ENCODE assay signal across 18 cellular contexts in genomic region chr1:210456731-210457130, GRCh38.
"Had no signal": no experiment of that assay in that cellular context is flagged by ENCODE, and none has a peak within 500 bp of the region (broad histone marks: within the 10 kb centered on the region; RNA-seq: fewer than 3 reads in every experiment).

No MANE protein-coding gene starts in this region.

- DNase-seq: cortex of kidney; dorsolateral prefrontal cortex; effector CD8-positive, alpha-beta T cell; heart left ventricle; hippocampal formation; mesendoderm; natural killer cell; ovary; sigmoid colon; small intestine; stimulated activated CD4-positive, alpha-beta T cell treated with anti-CD3 and anti-CD28 coated beads, Interleukin-12 subunit alpha, Interleukin-12 subunit beta, amount 100 ng/mL, for 4 hours; stimulated activated naive CD4-positive, alpha-beta T cell; stomach; substantia nigra; transverse colon had no signal

- H3K4me1 Mint-ChIP-seq: natural killer cell had no signal

- H3K9me3 ChIP-seq: heart left ventricle, ovary, right atrium auricular region, sigmoid colon, stomach, thoracic aorta, transverse colon had no signal

- H3K27me3 ChIP-seq: dorsolateral prefrontal cortex, heart left ventricle, ovary, right atrium auricular region, sigmoid colon, stomach, transverse colon had no signal

- H3K9me3 Mint-ChIP-seq: natural killer cell had no signal

- H3K4me3 Mint-ChIP-seq: natural killer cell, neural crest cell had no signal

- H3K36me3 ChIP-seq: heart left ventricle, ovary, right atrium auricular region, sigmoid colon, stomach, thoracic aorta, transverse colon had no signal

- H3K27ac ChIP-seq: dorsolateral prefrontal cortex, heart left ventricle, ovary, right atrium auricular region, sigmoid colon, stomach, thoracic aorta, transverse colon had no signal

- H3K4me1 ChIP-seq: heart left ventricle, right atrium auricular region, sigmoid colon, stomach, transverse colon had no signal

- H3K4me3 ChIP-seq: dorsolateral prefrontal cortex, heart left ventricle, ovary, right atrium auricular region, sigmoid colon, stomach, thoracic aorta, transverse colon had no signal

- H3K27ac Mint-ChIP-seq: natural killer cell had no signal

- H3K36me3 Mint-ChIP-seq: natural killer cell had no signal

- ATAC-seq: heart left ventricle, natural killer cell had no signal
